1 cellular context compared by ENCODE assay signal in the genomic region with DNA sequence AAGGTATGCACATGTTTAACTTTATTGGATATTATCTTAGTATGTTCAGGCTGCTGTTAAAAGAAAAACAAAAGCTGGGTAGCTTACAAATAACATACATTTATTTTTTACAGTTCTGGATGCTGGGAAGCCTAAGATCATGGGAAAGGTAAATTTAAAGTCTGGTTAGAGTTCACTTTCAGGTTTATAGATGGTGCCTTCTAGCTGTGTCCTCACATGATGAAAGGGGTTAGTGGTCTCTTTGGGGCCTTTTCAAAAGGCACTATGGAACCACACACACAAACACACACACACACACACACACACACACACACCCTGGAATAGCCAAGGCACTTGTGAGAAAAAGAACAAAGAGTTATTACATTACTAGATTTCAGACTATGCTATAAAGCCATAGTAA.
TF ChIP-seq lines count a peak whose summit lies in the region.

No MANE protein-coding gene starts in this region.

TF ChIP-seq in SK-N-SH treated with all-trans-retinoic acid at 6 μM for 48 hours, 23 proteins besides CTCF, POLR2A, EP300 and RAD21 (continued from another document):
- TF ChIP-seq, protein P1, sequence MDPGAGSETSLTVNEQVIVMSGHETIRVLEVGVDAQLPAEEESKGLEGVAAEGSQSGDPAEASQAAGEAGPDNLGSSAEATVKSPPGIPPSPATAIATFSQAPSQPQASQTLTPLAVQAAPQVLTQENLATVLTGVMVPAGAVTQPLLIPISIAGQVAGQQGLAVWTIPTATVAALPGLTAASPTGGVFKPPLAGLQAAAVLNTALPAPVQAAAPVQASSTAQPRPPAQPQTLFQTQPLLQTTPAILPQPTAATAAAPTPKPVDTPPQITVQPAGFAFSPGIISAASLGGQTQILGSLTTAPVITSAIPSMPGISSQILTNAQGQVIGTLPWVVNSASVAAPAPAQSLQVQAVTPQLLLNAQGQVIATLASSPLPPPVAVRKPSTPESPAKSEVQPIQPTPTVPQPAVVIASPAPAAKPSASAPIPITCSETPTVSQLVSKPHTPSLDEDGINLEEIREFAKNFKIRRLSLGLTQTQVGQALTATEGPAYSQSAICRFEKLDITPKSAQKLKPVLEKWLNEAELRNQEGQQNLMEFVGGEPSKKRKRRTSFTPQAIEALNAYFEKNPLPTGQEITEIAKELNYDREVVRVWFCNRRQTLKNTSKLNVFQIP (CRISPR knock-in tag; IDR thresholded peaks at IDR 0.05; ENCODE audit: borderline replicate concordance, low read depth): no peak
- TF ChIP-seq ARNTL (CRISPR knock-in tag; IDR thresholded peaks at IDR 0.05; ENCODE audit: borderline replicate concordance, low read depth) (no peak), ZNF70 (CRISPR knock-in tag; IDR thresholded peaks at IDR 0.05) (no peak), ESRRG (CRISPR knock-in tag; IDR thresholded peaks at IDR 0.05) (no peak), ZNF565 (CRISPR knock-in tag; conservative IDR thresholded peaks at IDR 0.05; ENCODE audit: low read depth) (no peak), CSDC2 (CRISPR knock-in tag; IDR thresholded peaks at IDR 0.05) (no peak), ISL1 (CRISPR knock-in tag; IDR thresholded peaks at IDR 0.05) (no peak), OSR1 (CRISPR knock-in tag; IDR thresholded peaks at IDR 0.05) (no peak), ZNF8 (CRISPR knock-in tag; IDR thresholded peaks at IDR 0.05) (no peak), SNAI2 (CRISPR knock-in tag; IDR thresholded peaks at IDR 0.05) (no peak), ZFP3 (CRISPR knock-in tag; IDR thresholded peaks at IDR 0.05) (no peak)
- TF ChIP-seq, protein P2, sequence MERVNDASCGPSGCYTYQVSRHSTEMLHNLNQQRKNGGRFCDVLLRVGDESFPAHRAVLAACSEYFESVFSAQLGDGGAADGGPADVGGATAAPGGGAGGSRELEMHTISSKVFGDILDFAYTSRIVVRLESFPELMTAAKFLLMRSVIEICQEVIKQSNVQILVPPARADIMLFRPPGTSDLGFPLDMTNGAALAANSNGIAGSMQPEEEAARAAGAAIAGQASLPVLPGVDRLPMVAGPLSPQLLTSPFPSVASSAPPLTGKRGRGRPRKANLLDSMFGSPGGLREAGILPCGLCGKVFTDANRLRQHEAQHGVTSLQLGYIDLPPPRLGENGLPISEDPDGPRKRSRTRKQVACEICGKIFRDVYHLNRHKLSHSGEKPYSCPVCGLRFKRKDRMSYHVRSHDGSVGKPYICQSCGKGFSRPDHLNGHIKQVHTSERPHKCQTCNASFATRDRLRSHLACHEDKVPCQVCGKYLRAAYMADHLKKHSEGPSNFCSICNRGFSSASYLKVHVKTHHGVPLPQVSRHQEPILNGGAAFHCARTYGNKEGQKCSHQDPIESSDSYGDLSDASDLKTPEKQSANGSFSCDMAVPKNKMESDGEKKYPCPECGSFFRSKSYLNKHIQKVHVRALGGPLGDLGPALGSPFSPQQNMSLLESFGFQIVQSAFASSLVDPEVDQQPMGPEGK (CRISPR knock-in tag; IDR thresholded peaks at IDR 0.05; ENCODE audit: borderline replicate concordance): no peak
- TF ChIP-seq, protein P3, sequence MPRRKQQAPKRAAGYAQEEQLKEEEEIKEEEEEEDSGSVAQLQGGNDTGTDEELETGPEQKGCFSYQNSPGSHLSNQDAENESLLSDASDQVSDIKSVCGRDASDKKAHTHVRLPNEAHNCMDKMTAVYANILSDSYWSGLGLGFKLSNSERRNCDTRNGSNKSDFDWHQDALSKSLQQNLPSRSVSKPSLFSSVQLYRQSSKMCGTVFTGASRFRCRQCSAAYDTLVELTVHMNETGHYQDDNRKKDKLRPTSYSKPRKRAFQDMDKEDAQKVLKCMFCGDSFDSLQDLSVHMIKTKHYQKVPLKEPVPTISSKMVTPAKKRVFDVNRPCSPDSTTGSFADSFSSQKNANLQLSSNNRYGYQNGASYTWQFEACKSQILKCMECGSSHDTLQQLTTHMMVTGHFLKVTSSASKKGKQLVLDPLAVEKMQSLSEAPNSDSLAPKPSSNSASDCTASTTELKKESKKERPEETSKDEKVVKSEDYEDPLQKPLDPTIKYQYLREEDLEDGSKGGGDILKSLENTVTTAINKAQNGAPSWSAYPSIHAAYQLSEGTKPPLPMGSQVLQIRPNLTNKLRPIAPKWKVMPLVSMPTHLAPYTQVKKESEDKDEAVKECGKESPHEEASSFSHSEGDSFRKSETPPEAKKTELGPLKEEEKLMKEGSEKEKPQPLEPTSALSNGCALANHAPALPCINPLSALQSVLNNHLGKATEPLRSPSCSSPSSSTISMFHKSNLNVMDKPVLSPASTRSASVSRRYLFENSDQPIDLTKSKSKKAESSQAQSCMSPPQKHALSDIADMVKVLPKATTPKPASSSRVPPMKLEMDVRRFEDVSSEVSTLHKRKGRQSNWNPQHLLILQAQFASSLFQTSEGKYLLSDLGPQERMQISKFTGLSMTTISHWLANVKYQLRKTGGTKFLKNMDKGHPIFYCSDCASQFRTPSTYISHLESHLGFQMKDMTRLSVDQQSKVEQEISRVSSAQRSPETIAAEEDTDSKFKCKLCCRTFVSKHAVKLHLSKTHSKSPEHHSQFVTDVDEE (CRISPR knock-in tag; IDR thresholded peaks at IDR 0.05): no peak
